In the genomic region with DNA sequence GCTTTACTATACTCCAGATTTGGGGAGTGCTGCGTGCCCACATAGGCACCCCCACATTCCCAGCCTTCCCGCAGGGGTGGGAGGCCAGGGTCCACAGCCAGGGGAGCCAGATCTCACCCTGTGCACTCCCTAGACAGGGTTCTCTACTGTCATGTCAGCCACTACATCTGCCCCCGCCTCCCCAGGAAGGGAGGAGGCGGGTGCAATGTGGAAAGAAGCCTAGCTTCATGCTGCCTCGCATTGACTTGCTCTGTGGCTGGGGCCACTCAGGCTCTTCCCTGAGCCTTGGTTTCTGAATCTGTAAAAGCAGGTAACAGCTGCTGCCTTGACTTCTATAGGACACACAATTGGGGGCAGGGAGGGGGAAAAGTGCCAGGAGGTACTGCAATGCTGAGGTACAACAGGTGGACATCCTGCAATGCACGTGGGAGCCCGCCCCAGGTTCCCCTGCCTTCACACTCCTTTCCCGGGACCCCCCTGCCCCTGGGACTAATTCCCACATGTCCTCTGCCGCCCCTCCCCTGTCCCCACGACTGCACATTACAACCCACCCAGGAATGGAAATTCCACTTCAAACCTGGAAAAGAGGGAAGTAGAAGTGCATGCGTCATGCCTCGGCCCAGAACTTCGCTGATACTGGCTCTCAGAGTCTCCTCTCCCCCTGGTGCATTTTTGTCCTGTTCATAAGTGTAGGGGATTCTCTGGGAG, we compare ENCODE assay signal across 18 cellular contexts.
"Had no signal": no experiment of that assay in that cellular context is flagged by ENCODE, and none has a peak within 500 bp of the region (broad histone marks: within the 10 kb centered on the region; RNA-seq: fewer than 3 reads in every experiment).

No MANE protein-coding gene starts in this region.

- H3K4me1 Mint-ChIP-seq: activated B cell treated with CpG ODN at 0.5 μM for 24 hours had no signal

- H3K9me3 ChIP-seq: gastroesophageal sphincter, mucosa of descending colon, right atrium auricular region, tibial nerve, uterus had no signal

- DNase-seq: activated B cell treated with CpG ODN at 0.5 μM for 24 hours; activated CD4-positive, alpha-beta T cell treated with anti-CD3 and anti-CD28 coated beads, Interleukin-2, amount 10 ng/mL, durations not matched to agents 7 days and 5 days; activated naive CD4-positive, alpha-beta T cell treated with anti-CD3 and anti-CD28 coated beads for 36 hours; dermis blood vessel endothelial cell; hippocampal formation; left ventricle myocardium superior; mucosa of descending colon; naive thymus-derived CD4-positive, alpha-beta T cell; stimulated activated CD4-positive, alpha-beta T cell treated with anti-CD3 and anti-CD28 coated beads, Interleukin-15, amount 100 ng/mL, for 24 hours; stimulated activated CD4-positive, alpha-beta T cell treated with anti-CD3 and anti-CD28 coated beads, Interleukin-4, amount 100 ng/mL, for 1 hour; stimulated activated naive CD4-positive, alpha-beta T cell treated with Interleukin-2 at 50 U/mL for 16 hours; T-helper 1 cell; uterus had no signal

- H3K4me1 ChIP-seq: uterus had no signal

- H3K4me3 ChIP-seq: gastroesophageal sphincter, mucosa of descending colon, right atrium auricular region, tibial nerve, uterus had no signal

- H3K36me3 ChIP-seq: gastroesophageal sphincter, right atrium auricular region, tibial nerve, uterus had no signal

- H3K36me3 Mint-ChIP-seq: naive thymus-derived CD4-positive, alpha-beta T cell had no signal

- H3K27ac ChIP-seq: epithelial cell of prostate, gastroesophageal sphincter, right atrium auricular region, tibial nerve, uterus had no signal

- H3K4me3 Mint-ChIP-seq: activated B cell treated with CpG ODN at 0.5 μM for 24 hours; activated CD4-positive, alpha-beta T cell treated with anti-CD3 and anti-CD28 coated beads, Interleukin-2, amount 10 ng/mL, durations not matched to agents 7 days and 5 days; activated naive CD4-positive, alpha-beta T cell treated with anti-CD3 and anti-CD28 coated beads for 36 hours; memory B cell; naive thymus-derived CD4-positive, alpha-beta T cell had no signal

- ATAC-seq: gastroesophageal sphincter; left ventricle myocardium superior; mucosa of descending colon; naive thymus-derived CD4-positive, alpha-beta T cell had no signal

- H3K27ac Mint-ChIP-seq: activated B cell treated with CpG ODN at 0.5 μM for 24 hours; activated naive CD4-positive, alpha-beta T cell treated with anti-CD3 and anti-CD28 coated beads for 36 hours; memory B cell; naive thymus-derived CD4-positive, alpha-beta T cell had no signal

- H3K27me3 Mint-ChIP-seq: activated B cell treated with CpG ODN at 0.5 μM for 24 hours; activated CD4-positive, alpha-beta T cell treated with anti-CD3 and anti-CD28 coated beads, Interleukin-2, amount 10 ng/mL, durations not matched to agents 7 days and 5 days; memory B cell; naive thymus-derived CD4-positive, alpha-beta T cell had no signal

- H3K9me3 Mint-ChIP-seq: activated B cell treated with CpG ODN at 0.5 μM for 24 hours; activated CD4-positive, alpha-beta T cell treated with anti-CD3 and anti-CD28 coated beads, Interleukin-2, amount 10 ng/mL, durations not matched to agents 7 days and 5 days; activated naive CD4-positive, alpha-beta T cell treated with anti-CD3 and anti-CD28 coated beads for 36 hours; memory B cell had no signal

- H3K27me3 ChIP-seq: gastroesophageal sphincter, right atrium auricular region, tibial nerve, uterus had no signal
